8 cellular contexts compared by ENCODE assay signal in genomic region chr1:32240140-32240951, GRCh38. TPM values are rescaled to one million over a fixed set of nuclear protein-coding genes. Genes with fewer than 3 reads are reported as not detected.
A peak's percentile ranks its signal among the peaks of the same experiment; 100 is the strongest.
DNase-seq lines count a peak whose midpoint lies in the region; ATAC-seq and TF ChIP-seq lines count a peak whose summit lies in the region.

No MANE protein-coding gene starts in this region.

- peak overlapping the region; percentile 82 for H2AFZ ChIP-seq in PC-3 (ENCODE audit: low read length)
- H2AFZ ChIP-seq in neural progenitor cell (replicated peaks) = peak overlapping the region; percentile 66

- no peaks in the 10 kb centered on the region; the same call in 1 of the 2 replicates for H3K27me3 ChIP-seq in DOHH2 (ENCODE audit: control insufficient read depth, low read length)
- H3K27me3 ChIP-seq in PC-3 (ENCODE audit: low read length) = no peaks in the 10 kb centered on the region
- H3K27me3 ChIP-seq in neural progenitor cell = no peaks in the 10 kb centered on the region

- H3K79me2 ChIP-seq in DOHH2 (ENCODE audit: control insufficient read depth, low read length) = no peaks in the 10 kb centered on the region
- no peaks in the 10 kb centered on the region for H3K79me2 ChIP-seq in PC-3 (ENCODE audit: low read length)
- H3K79me2 ChIP-seq in neural progenitor cell (ENCODE audit: low read depth) = peaks cover 36% of the 10 kb centered on the region

- H3K4me3 ChIP-seq in DOHH2 (ENCODE audit: low read length) (peak overlapping the region; percentile 77), PC-3 (ENCODE audit: low read length) (peak overlapping the region; percentile 81), neural progenitor cell (peak overlapping the region; percentile 65)

- H4K20me1 ChIP-seq in DOHH2 (ENCODE audit: control insufficient read depth, insufficient read depth, low read depth, low read length) = no peaks in the 10 kb centered on the region
- H4K20me1 ChIP-seq in PC-3 (ENCODE audit: low read length) = no peaks in the 10 kb centered on the region
- peaks cover 3% of the 10 kb centered on the region for H4K20me1 ChIP-seq in neural progenitor cell (ENCODE audit: low read depth)

- H3F3A ChIP-seq in DOHH2 (ENCODE audit: control insufficient read depth, insufficient read depth) (peaks cover 11% of the 10 kb centered on the region; the same call in 1 of the 2 replicates), PC-3 (ENCODE audit: low read length, unreplicated experiment) (peaks cover 6% of the 10 kb centered on the region), neural progenitor cell (ENCODE audit: low read depth) (peaks cover 41% of the 10 kb centered on the region)

- peaks cover 32% of the 10 kb centered on the region for H3K4me1 Mint-ChIP-seq in activated naive CD4-positive, alpha-beta T cell treated with anti-CD3 and anti-CD28 coated beads, Interleukin-2, amount 10 ng/mL, durations not matched to agents 7 days and 5 days
- peaks cover 24% of the 10 kb centered on the region for H3K4me1 Mint-ChIP-seq in neural progenitor cell

- no peaks in the 10 kb centered on the region for H3K36me3 Mint-ChIP-seq in activated naive CD4-positive, alpha-beta T cell treated with anti-CD3 and anti-CD28 coated beads, Interleukin-2, amount 10 ng/mL, durations not matched to agents 7 days and 5 days
- H3K36me3 Mint-ChIP-seq in neural progenitor cell = peaks cover 3% of the 10 kb centered on the region

- H3K4me2 ChIP-seq in DOHH2 (ENCODE audit: low read length) (peak overlapping the region; percentile 91), PC-3 (ENCODE audit: low read length) (peak overlapping the region; percentile 95), neural progenitor cell (peak overlapping the region; percentile 97)

- H3K27ac ChIP-seq in DOHH2 (ENCODE audit: low read depth, low read length) (no peak overlapping the region), PC-3 (ENCODE audit: low read length) (peak overlapping the region; percentile 29), neural progenitor cell (peak overlapping the region; percentile 68)

- peak overlapping the region; percentile 24 for H3K27ac Mint-ChIP-seq in activated naive CD4-positive, alpha-beta T cell treated with anti-CD3 and anti-CD28 coated beads, Interleukin-2, amount 10 ng/mL, durations not matched to agents 7 days and 5 days
- no peak overlapping the region for H3K27ac Mint-ChIP-seq in neural progenitor cell

- CTCF ChIA-PET in PC-3 (lab: Charles Lee) = interaction anchor here (0.9 to 1.9 kb wide), 3 partner anchors 24 to 81 kb away, joined by 4 to 17 read pairs (median 8); no protein-coding TSS in a partner anchor
- CTCF ChIA-PET in activated naive CD4-positive, alpha-beta T cell treated with anti-CD3 and anti-CD28 coated beads, Interleukin-2, amount 10 ng/mL, durations not matched to agents 7 days and 5 days (lab: Charles Lee) = interaction anchor here (0.7 to 6.9 kb wide), 13 partner anchors 9 to 82 kb away, joined by 3 to 49 read pairs (median 5); partner anchors contain the start of gene LCK

- peaks cover 6% of the 10 kb centered on the region; the same call in 1 of the 2 replicates for H3K36me3 ChIP-seq in DOHH2 (ENCODE audit: control insufficient read depth, low read length)
- H3K36me3 ChIP-seq in PC-3 (ENCODE audit: low read depth, low read length) = no peaks in the 10 kb centered on the region
- no peaks in the 10 kb centered on the region for H3K36me3 ChIP-seq in neural progenitor cell

- DNase-seq in HUDEP-2 (lab: John Stamatoyannopoulos, UW; ENCODE audit: unreplicated experiment in 76 of 76) (peak in 41 of 76 experiments; percentile 11 to 61 (median 32)), PC-3 (peak; percentile 75), globus pallidus (ENCODE audit: low spot score) (peak; percentile 62), neural progenitor cell (ENCODE audit: low spot score) (peak; percentile 99), A172 (ENCODE audit: low spot score) (no peak)
- DNase-seq in activated naive CD4-positive, alpha-beta T cell treated with anti-CD3 and anti-CD28 coated beads, Interleukin-2, amount 10 ng/mL, durations not matched to agents 7 days and 5 days = peak; percentile 68

- intact Hi-C loops in PC-3 (cut with micrococcal nuclease) = loop anchor here (2.0 to 5.0 kb wide), 2 partner anchors 52 to 92 kb away; partner anchors contain the start of gene HDAC1

- peaks cover 20% of the 10 kb centered on the region for H3K27me3 Mint-ChIP-seq in activated naive CD4-positive, alpha-beta T cell treated with anti-CD3 and anti-CD28 coated beads, Interleukin-2, amount 10 ng/mL, durations not matched to agents 7 days and 5 days
- H3K27me3 Mint-ChIP-seq in neural progenitor cell (ENCODE audit: insufficient read depth, low read depth) = peaks cover 7% of the 10 kb centered on the region

- H3K9me3 ChIP-seq in DOHH2 (ENCODE audit: control insufficient read depth, insufficient read depth, low read length) (no peaks in the 10 kb centered on the region), PC-3 (ENCODE audit: low read length) (no peaks in the 10 kb centered on the region), neural progenitor cell (ENCODE audit: low read depth) (no peaks in the 10 kb centered on the region)

- no peaks in the 10 kb centered on the region for H3K9me3 Mint-ChIP-seq in activated naive CD4-positive, alpha-beta T cell treated with anti-CD3 and anti-CD28 coated beads, Interleukin-2, amount 10 ng/mL, durations not matched to agents 7 days and 5 days
- H3K9me3 Mint-ChIP-seq in neural progenitor cell = no peaks in the 10 kb centered on the region

- TF ChIP-seq CTCF in DOHH2 (IDR thresholded peaks at IDR 0.05; ENCODE audit: low read depth, low read length, poor library complexity, severe bottlenecking) = no peak
- TF ChIP-seq CTCF in PC-3 (conservative IDR thresholded peaks at IDR 0.05; ENCODE audit: low read depth, low read length) = peak; percentile 51
- TF ChIP-seq CTCF in neural progenitor cell (IDR thresholded peaks at IDR 0.05) = peak; percentile 25

- no peaks in the 10 kb centered on the region for H3K9me2 ChIP-seq in DOHH2 (replicated peaks; ENCODE audit: control insufficient read depth, low read length)
- no peaks in the 10 kb centered on the region for H3K9me2 ChIP-seq in PC-3 (replicated peaks; ENCODE audit: low read length)

- H3K4me3 Mint-ChIP-seq in activated naive CD4-positive, alpha-beta T cell treated with anti-CD3 and anti-CD28 coated beads, Interleukin-2, amount 10 ng/mL, durations not matched to agents 7 days and 5 days = peak overlapping the region; percentile 81
- peak overlapping the region; percentile 91 for H3K4me3 Mint-ChIP-seq in neural progenitor cell

- H3K4me1 ChIP-seq in DOHH2 (ENCODE audit: control insufficient read depth, low read length) (peaks cover 26% of the 10 kb centered on the region), PC-3 (ENCODE audit: insufficient read depth, low read length) (peaks cover 31% of the 10 kb centered on the region), neural progenitor cell (peaks cover 28% of the 10 kb centered on the region)

- TSS peak; percentile 70 for BruUV-seq in PC-3 (replicated peaks; lab: Mats Ljungman, UMichigan)

- POLR2A ChIA-PET in PC-3 (lab: Charles Lee; ENCODE audit: unreplicated experiment) = interaction anchor here (0.5 to 1.1 kb wide), 5 partner anchors 25 to 82 kb away, joined by 3 to 5 read pairs (median 3); no protein-coding TSS in a partner anchor

- ATAC-seq in PC-3 (peak; percentile 63), GM21528 (IDR thresholded peaks at IDR 0.05; ENCODE audit: low FRiP score, unreplicated experiment) (no peak)

- peak overlapping the region; percentile 56 for H3K9ac ChIP-seq in PC-3 (ENCODE audit: low read length)
- no peak overlapping the region for H3K9ac ChIP-seq in neural progenitor cell

RNA-seq across cellular contexts. Expression of gene FAM167B, which starts 6.7 kb away (rescaled TPM):
- total RNA-seq in PC-3 (2014; rRNA removed) (1.3 and 1.6 TPM in 2 replicates), neural progenitor cell (ENCODE audit: low replicate concordance) (0.17 and 5.3 TPM in 2 replicates)
- 5.8 and 8.5 TPM in 2 replicates for total RNA-seq in A172 (2014; rRNA removed; shearing (Covaris generic))

RNA-seq across cellular contexts. Expression of gene LCK, which starts 10.7 kb away (rescaled TPM):
- total RNA-seq in PC-3 (2014; rRNA removed) (3.6 and 4.3 TPM in 2 replicates), neural progenitor cell (ENCODE audit: low replicate concordance) (0.32 and 0.77 TPM in 2 replicates)
- total RNA-seq in A172 (2014; rRNA removed; shearing (Covaris generic)) = not detected in 2 replicates

RNA-seq across cellular contexts. Expression of gene EIF3I, which starts 18.1 kb away (rescaled TPM):
- total RNA-seq in PC-3 (2014; rRNA removed) = 413 and 442 TPM in 2 replicates
- 204 and 220 TPM in 2 replicates for total RNA-seq in neural progenitor cell (ENCODE audit: low replicate concordance)
- total RNA-seq in A172 (2014; rRNA removed; shearing (Covaris generic)) = 283 and 299 TPM in 2 replicates

RNA-seq across cellular contexts. Expression of gene TMEM234, which starts 18.2 kb away (rescaled TPM):
- 4.2 and 7.7 TPM in 2 replicates for total RNA-seq in PC-3 (2014; rRNA removed)
- 6.0 and 13.7 TPM in 2 replicates for total RNA-seq in neural progenitor cell (ENCODE audit: low replicate concordance)
- total RNA-seq in A172 (2014; rRNA removed; shearing (Covaris generic)) = 3.6 and 5.5 TPM in 2 replicates

RNA-seq across cellular contexts. Expression of gene DCDC2B, which starts 31.5 kb away (rescaled TPM):
- total RNA-seq in PC-3 (2014; rRNA removed) (not detected in 2 replicates), neural progenitor cell (ENCODE audit: low replicate concordance) (not detected in 2 replicates)
- not detected in 2 replicates for total RNA-seq in A172 (2014; rRNA removed; shearing (Covaris generic))
